In genomic region chr10:77580500-77580899, GRCh38 we compare ENCODE assay signal across 22 cellular contexts. TPM values are rescaled to one million over a fixed set of nuclear protein-coding genes. Genes with fewer than 3 reads are reported as not detected.
"Had no signal": no experiment of that assay in that cellular context is flagged by ENCODE, and none has a peak within 500 bp of the region (broad histone marks: within the 10 kb centered on the region; RNA-seq: fewer than 3 reads in every experiment).

No MANE protein-coding gene starts in this region.

- FAIRE-seq: colon, keratinocyte had no signal

- H3K27me3 ChIP-seq: esophagus muscularis mucosa, gastroesophageal sphincter, tibial artery, upper lobe of left lung, uterus had no signal

- H3K79me2 ChIP-seq: parathyroid adenoma had no signal

- H3K9me3 ChIP-seq: esophagus muscularis mucosa, gastroesophageal sphincter, psoas muscle, tibial artery, upper lobe of left lung, uterus had no signal

- H3K27ac ChIP-seq: epithelial cell of prostate, gastroesophageal sphincter, parathyroid adenoma, psoas muscle, skin epidermis, tibial artery, upper lobe of left lung, uterus had no signal

- H3K4me1 ChIP-seq: parathyroid adenoma, uterus had no signal

- DNase-seq: cerebellar nuclear complex; effector memory CD8-positive, alpha-beta T cell; foreskin fibroblast; glutamatergic neuron; immature natural killer cell; mammary epithelial cell; nephron progenitor cell; psoas muscle; retina; stimulated activated CD4-positive, alpha-beta T cell treated with anti-CD3 and anti-CD28 coated beads, Interleukin-2, amount 100 ng/mL, for 48 hours; tibial artery; upper lobe of left lung; uterus had no signal

- H3K36me3 ChIP-seq: esophagus muscularis mucosa, gastroesophageal sphincter, tibial artery, upper lobe of left lung, uterus had no signal

- ATAC-seq: effector memory CD8-positive, alpha-beta T cell; gastroesophageal sphincter; psoas muscle; sciatic nerve; stimulated activated memory B cell treated with anti-CD40 and anti-IgM and Interleukin-4, amounts not matched to agents 10 μg/mL and 1 μg/mL and 100 μg/mL, for 72 hours had no signal

- H3K4me3 ChIP-seq: esophagus muscularis mucosa, gastroesophageal sphincter, psoas muscle, skin epidermis, tibial artery, upper lobe of left lung, uterus had no signal

- H2AFZ ChIP-seq: parathyroid adenoma had no signal

RNA-seq across cellular contexts. Expression of gene KCNMA1, which starts 57.1 kb away (rescaled TPM):
- polyA plus RNA-seq: immature natural killer cell had no signal
